Comparison of ENCODE assay signal across 20 cellular contexts in the genomic region with DNA sequence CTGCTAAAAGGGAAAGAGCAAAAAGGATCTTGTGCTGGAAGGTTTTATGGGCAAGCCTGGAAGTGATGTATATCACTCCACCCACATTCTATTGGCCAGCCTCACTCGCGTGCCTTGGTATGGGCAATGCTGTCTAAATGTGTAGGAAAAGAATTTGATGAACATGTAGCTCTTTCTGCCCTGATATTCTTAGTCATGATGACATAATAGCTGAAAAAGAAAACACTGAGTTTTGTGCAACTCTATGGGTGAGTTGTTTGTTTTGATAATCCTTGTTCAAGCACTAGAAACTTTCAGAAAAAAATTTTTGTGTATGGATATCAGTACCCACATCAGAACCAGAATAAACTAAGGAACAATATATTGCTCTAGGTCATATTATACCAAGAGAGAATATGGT.
DNase-seq lines count a peak whose midpoint lies in the region; ATAC-seq and TF ChIP-seq lines count a peak whose summit lies in the region.
"Had no signal": no experiment of that assay in that cellular context is flagged by ENCODE, and none has a peak within 500 bp of the region (broad histone marks: within the 10 kb centered on the region; RNA-seq: fewer than 3 reads in every experiment).

No MANE protein-coding gene starts in this region.

- H3K27ac ChIP-seq in breast epithelium = no peak overlapping the region
- H3K27ac ChIP-seq: 22Rv1, Peyer's patch had no signal

- H3K4me3 ChIP-seq in breast epithelium = no peak overlapping the region
- H3K4me3 ChIP-seq in MG63 = no peak overlapping the region
- no peak overlapping the region for H3K4me3 ChIP-seq in fibroblast of mammary gland (ENCODE audit: control insufficient read depth, low read depth, low read length)
- H3K4me3 ChIP-seq: Peyer's patch had no signal

- POLR2A ChIA-PET in MCF 10A (lab: Yijun Ruan, JAX) = interaction anchor here (0.8 kb wide), 1 partner anchor 404 kb away, joined by 3 read pairs; no protein-coding TSS in a partner anchor

- no peak overlapping the region for H3K4me3 Mint-ChIP-seq in MCF 10A (ENCODE audit: unreplicated experiment)
- H3K4me3 Mint-ChIP-seq: CD14-positive monocyte had no signal

- H3K27me3 ChIP-seq in breast epithelium (no peaks in the 10 kb centered on the region), MG63 (no peaks in the 10 kb centered on the region)
- H3K27me3 ChIP-seq: Peyer's patch had no signal

- H3K36me3 Mint-ChIP-seq in MCF 10A (ENCODE audit: insufficient read depth, unreplicated experiment) = no peaks in the 10 kb centered on the region
- H3K36me3 Mint-ChIP-seq: CD14-positive monocyte had no signal

- DNase-seq in MCF 10A (ENCODE audit: unreplicated experiment) (peak; percentile 70), breast epithelium (ENCODE audit: low spot score in 2 of 2) (no peak), MG63 (peak; percentile 19), fibroblast of mammary gland (ENCODE audit: low read depth) (peak; percentile 24), NCI-H187 treated with DMSO at 0.1 percent for 48 hours (lab: John Stamatoyannopoulos, UW) (no peak), HPDE6-E6E7 (ENCODE audit: extremely low spot score) (no peak)
- DNase-seq: DND-41, GF-D8, GOT3, NCI-H1092 treated with DMSO at 0.1 percent for 48 hours, NCI-H146, NCI-H2081 treated with DMSO at 0.1 percent for 48 hours, NCI-H446 treated with DMSO at 0.1 percent for 48 hours, NCI-H69, Peyer's patch had no signal

- H3K36me3 ChIP-seq in breast epithelium (no peaks in the 10 kb centered on the region), MG63 (no peaks in the 10 kb centered on the region)
- H3K36me3 ChIP-seq: Peyer's patch had no signal

- no peaks in the 10 kb centered on the region for H3K4me1 ChIP-seq in breast epithelium
- H3K4me1 ChIP-seq: Peyer's patch had no signal

- TF ChIP-seq CTCF in MCF 10A (IDR thresholded peaks at IDR 0.05; ENCODE audit: unreplicated experiment) = no peak
- no peak for TF ChIP-seq CTCF in breast epithelium (IDR thresholded peaks at IDR 0.05)
- TF ChIP-seq CTCF in fibroblast of mammary gland (conservative IDR thresholded peaks at IDR 0.05; ENCODE audit: control insufficient read depth, insufficient read depth, low read depth, low read length) = no peak

- BruUV-seq in MCF 10A (replicated peaks; lab: Mats Ljungman, UMichigan) = no TSS peak

- CTCF ChIA-PET in MCF 10A (lab: Yijun Ruan, JAX) = interaction anchor here (1.3 kb wide), 1 partner anchor 12 kb away, joined by 3 read pairs; no protein-coding TSS in a partner anchor

- intact Hi-C loops in MCF 10A (cut with micrococcal nuclease) = loop anchor here (5.0 to 10.0 kb wide), 2 partner anchors 399 to 902 kb away; no protein-coding TSS in a partner anchor
- intact Hi-C loops in breast epithelium (cut with DNase I; ENCODE audit: low total_unique reads) = no loop called here

- H3K9me3 ChIP-seq in breast epithelium (no peaks in the 10 kb centered on the region), MG63 (no peaks in the 10 kb centered on the region)
- H3K9me3 ChIP-seq: Peyer's patch had no signal

- no peaks in the 10 kb centered on the region for H3K27me3 Mint-ChIP-seq in MCF 10A (ENCODE audit: insufficient read depth, unreplicated experiment)

- no peak for TF ChIP-seq POLR2A in breast epithelium (IDR thresholded peaks at IDR 0.05)

- no peak for ATAC-seq in GM21526 (IDR thresholded peaks at IDR 0.05; ENCODE audit: low FRiP score, unreplicated experiment)
- ATAC-seq in GM18517 (IDR thresholded peaks at IDR 0.05; ENCODE audit: unreplicated experiment) = no peak
- ATAC-seq: Right ventricle myocardium inferior had no signal

- no peaks in the 10 kb centered on the region for H3K9me3 Mint-ChIP-seq in MCF 10A (ENCODE audit: unreplicated experiment)

- no peak overlapping the region for H3K27ac Mint-ChIP-seq in MCF 10A (ENCODE audit: low read depth, unreplicated experiment)
- H3K27ac Mint-ChIP-seq: CD14-positive monocyte had no signal

- H3K4me1 Mint-ChIP-seq in MCF 10A (ENCODE audit: insufficient read depth, unreplicated experiment) = peaks cover 36% of the 10 kb centered on the region
- H3K4me1 Mint-ChIP-seq: CD14-positive monocyte had no signal

Comparison
In these comparisons a context has a peak if more than half of its experiments do, and no peak if none do; other contexts are left out.
1. DNase-seq: peak in MCF 10A (single experiment), MG63 (single experiment) and fibroblast of mammary gland (single experiment); none in breast epithelium (0 of 2), NCI-H187 treated with DMSO at 0.1 percent for 48 hours (single experiment) and HPDE6-E6E7 (single experiment).